ENCODE assay signal across 14 cellular contexts in the genomic region with DNA sequence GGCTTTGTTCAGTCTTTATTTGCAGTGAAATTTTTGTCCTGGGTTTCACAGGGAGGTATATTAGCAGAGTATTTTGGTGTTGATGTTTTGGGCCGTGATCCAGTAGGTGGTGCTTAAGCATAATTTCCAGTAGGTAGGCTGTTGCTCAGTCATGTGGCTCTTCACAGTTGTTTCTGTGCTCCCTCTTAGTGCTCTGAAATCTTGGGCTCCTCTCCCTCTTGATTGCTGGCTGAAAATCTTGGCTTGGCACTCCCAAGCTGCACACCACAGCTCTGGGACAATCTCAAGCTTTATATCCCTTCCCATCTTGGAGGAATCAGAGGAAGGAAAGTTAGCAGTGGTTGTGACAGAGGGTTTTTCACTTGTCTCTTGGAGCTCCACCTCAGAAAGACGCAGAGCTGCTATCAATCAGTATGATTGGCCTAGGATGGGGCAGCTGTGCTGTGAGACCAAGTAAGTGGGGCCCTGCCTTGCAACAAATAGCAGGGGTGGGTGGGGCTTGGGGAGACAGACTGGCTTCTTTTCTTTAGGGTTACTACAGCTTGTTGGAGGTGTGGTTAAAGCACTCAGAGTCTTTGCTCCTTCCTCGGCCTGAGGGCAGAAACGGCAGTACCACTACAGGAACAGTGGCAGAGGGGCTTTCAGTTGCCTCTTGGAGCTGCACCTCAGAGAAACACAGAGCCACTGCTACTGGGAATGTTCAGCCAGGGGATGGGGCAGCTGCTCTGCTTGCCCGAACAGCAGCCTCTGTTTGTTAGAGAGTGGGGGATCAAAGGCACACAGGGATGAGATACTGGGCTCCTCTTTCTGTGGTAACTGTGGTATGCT.
DNase-seq lines count a peak whose midpoint lies in the region; ATAC-seq lines count a peak whose summit lies in the region.
"Had no signal": no experiment of that assay in that cellular context is flagged by ENCODE, and none has a peak within 500 bp of the region (broad histone marks: within the 10 kb centered on the region; RNA-seq: fewer than 3 reads in every experiment).

No MANE protein-coding gene starts in this region.

- DNase-seq in ELF-1 (ENCODE audit: low read depth, low spot score), result peak; percentile 62
- peak; percentile 15 to 27 for DNase-seq in SJCRH30
- peak; percentile 38 for DNase-seq in Right ventricle myocardium superior
- no peak for DNase-seq in NCI-H345 treated with DMSO at 0.1 percent for 48 hours (lab: John Stamatoyannopoulos, UW; ENCODE audit: unreplicated experiment)
- DNase-seq: activated CD4-positive, alpha-beta memory T cell treated with anti-CD3 and anti-CD28 coated beads, Interleukin-2, amount 10 ng/mL, durations not matched to agents 7 days and 5 days; activated gamma-delta T cell treated with Interleukin-2 at 50 U/mL for 16 hours; MV-4-11; naive thymus-derived CD8-positive, alpha-beta T cell; T-helper 9 cell had no signal

- H3K36me3 ChIP-seq in SJCRH30 (no peaks in the 10 kb centered on the region), rectal smooth muscle tissue (ENCODE audit: control insufficient read depth, insufficient read depth, low read length) (no peaks in the 10 kb centered on the region)

- intact Hi-C loops in Right ventricle myocardium superior (cut with DNase I), result no loop called here

- no peak overlapping the region for H3K9ac ChIP-seq in rectal smooth muscle tissue (ENCODE audit: low read length)

- H3K27me3 ChIP-seq in SJCRH30, result no peaks in the 10 kb centered on the region
- no peaks in the 10 kb centered on the region for H3K27me3 ChIP-seq in rectal smooth muscle tissue (ENCODE audit: control insufficient read depth, insufficient read depth, low read length)

- ATAC-seq in Right ventricle myocardium superior (ENCODE audit: poor library complexity) (peak; percentile 76), GM18520 (IDR thresholded peaks at IDR 0.05; ENCODE audit: unreplicated experiment) (no peak), GM19455 (IDR thresholded peaks at IDR 0.05; ENCODE audit: unreplicated experiment) (no peak), HG02884 (IDR thresholded peaks at IDR 0.05; ENCODE audit: unreplicated experiment) (no peak)
- ATAC-seq: naive thymus-derived CD8-positive, alpha-beta T cell had no signal

- no peak overlapping the region for H3K27ac ChIP-seq in SJCRH30
- H3K27ac ChIP-seq in rectal smooth muscle tissue (ENCODE audit: low read depth, low read length), result peak overlapping the region; percentile 7

- H3K9me3 ChIP-seq in SJCRH30 (replicated peaks), result no peaks in the 10 kb centered on the region

- no peak overlapping the region for H3K4me3 ChIP-seq in SJCRH30
- no peak overlapping the region for H3K4me3 ChIP-seq in rectal smooth muscle tissue (ENCODE audit: low read length)
- H3K4me3 ChIP-seq: skin epidermis had no signal

- H3K4me1 ChIP-seq in SJCRH30 (no peaks in the 10 kb centered on the region), rectal smooth muscle tissue (ENCODE audit: control insufficient read depth, insufficient read depth, low read length) (no peaks in the 10 kb centered on the region)
